In the genomic region with DNA sequence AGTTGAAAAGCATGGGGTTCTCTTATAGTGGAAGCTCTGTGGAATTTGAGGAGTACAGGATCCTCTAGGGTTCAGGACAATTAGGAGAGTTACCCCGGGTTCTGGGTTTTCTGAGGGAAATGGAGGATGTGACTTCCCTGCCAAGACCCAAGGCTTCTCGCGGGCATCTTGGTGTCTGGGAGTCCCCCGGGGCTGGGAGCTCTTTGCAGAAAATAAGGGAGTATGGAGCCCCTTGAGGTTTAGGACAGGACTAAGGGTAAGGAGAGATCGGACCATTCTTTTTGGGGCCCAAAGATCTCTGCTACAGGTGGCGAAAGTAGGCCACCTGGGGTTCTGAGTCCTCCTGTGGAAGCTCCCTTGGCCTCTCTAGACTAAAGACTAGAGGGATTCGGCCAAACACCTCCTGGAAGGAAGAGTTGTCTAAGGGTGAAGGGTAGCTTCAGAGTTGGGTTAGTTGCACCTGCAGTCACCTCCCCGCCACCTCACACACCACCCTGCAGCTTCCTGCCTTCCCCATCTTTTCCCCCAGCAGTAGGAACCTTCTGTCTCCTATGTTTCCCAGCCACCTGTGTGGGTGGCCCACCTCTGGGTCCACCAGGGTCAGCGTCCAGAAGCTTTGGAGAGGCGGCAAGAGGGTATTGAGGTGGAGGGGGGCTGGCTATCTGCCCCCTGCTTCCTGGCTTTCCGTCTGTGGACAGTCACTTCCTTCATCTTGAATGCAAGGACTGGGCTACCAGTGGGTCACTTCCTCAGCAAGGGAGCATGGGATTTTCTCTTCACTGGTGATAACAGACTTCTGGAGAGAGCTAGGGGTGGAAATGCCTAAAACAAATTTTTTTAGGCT, we compare ENCODE assay signal across 8 cellular contexts. TPM values are rescaled to one million over a fixed set of nuclear protein-coding genes. Genes with fewer than 3 reads are reported as not detected.
DNase-seq lines count a peak whose midpoint lies in the region; ATAC-seq and TF ChIP-seq lines count a peak whose summit lies in the region.

No MANE protein-coding gene starts in this region.

- H3K4me3 ChIP-seq in astrocyte of the spinal cord (ENCODE audit: low read depth, low read length) (peak overlapping the region; percentile 90), aorta (ENCODE audit: low read length in 2 of 2) (peak overlapping the region; percentile 23 to 89)

- H3K4me1 Mint-ChIP-seq in mesothelial cell of epicardium, result peaks cover 26% of the 10 kb centered on the region

- TF ChIP-seq CTCF in astrocyte of the spinal cord (IDR thresholded peaks at IDR 0.05; ENCODE audit: low read depth, low read length), result no peak
- no peak for TF ChIP-seq CTCF in mesothelial cell of epicardium (IDR thresholded peaks at IDR 0.05; ENCODE audit: unreplicated experiment)

- H3K27me3 ChIP-seq in aorta (ENCODE audit: control insufficient read depth in 1 of 2, insufficient read depth in 2 of 2, low read length in 1 of 2), result no peaks in the 10 kb centered on the region

- intact Hi-C loops in aorta (cut with DNase I), result loop anchor here (2.0 to 5.0 kb wide), 5 partner anchors 18 to 91 kb away; partner anchors contain the start of genes INPP5J (in 1 of the 2) and RNF185 (in 1 of the 2)

- DNase-seq in stimulated activated CD4-positive, alpha-beta T cell treated with anti-CD3 and anti-CD28 coated beads, Interleukin-2, amount 100 ng/mL, for 48 hours, result peak; percentile 3 to 11
- DNase-seq in stimulated activated CD4-positive, alpha-beta T cell treated with anti-CD3 and anti-CD28 coated beads, Interleukin-4, amount 100 ng/mL, for 1 hour, result no peak
- DNase-seq in astrocyte of the spinal cord (ENCODE audit: low read depth, low spot score) (no peak), mesothelial cell of epicardium (ENCODE audit: low spot score in 2 of 2, unreplicated experiment in 2 of 2) (no peak), aorta (no peak), NCI-H2196 (lab: John Stamatoyannopoulos, UW; ENCODE audit: unreplicated experiment) (no peak), cerebellum (ENCODE audit: low spot score) (no peak)

- no peaks in the 10 kb centered on the region for H3K9me3 ChIP-seq in aorta (ENCODE audit: control insufficient read depth, low read length)

- H3K27ac ChIP-seq in aorta (ENCODE audit: low read depth in 1 of 2, low read length in 2 of 2), result no peak overlapping the region

- WGBS in aorta, 2 donors, result 39 to 45% methylated on average over 11 of the region's 11 CpGs

- no peaks in the 10 kb centered on the region for H3K27me3 Mint-ChIP-seq in mesothelial cell of epicardium (ENCODE audit: low read depth)

- no peak overlapping the region for H3K27ac Mint-ChIP-seq in mesothelial cell of epicardium

- no peaks in the 10 kb centered on the region for H3K36me3 ChIP-seq in aorta (ENCODE audit: control insufficient read depth in 1 of 2, insufficient read depth in 2 of 2, low read length in 1 of 2)

- peak overlapping the region; percentile 87 for H3K4me3 Mint-ChIP-seq in mesothelial cell of epicardium

- ATAC-seq in aorta (ENCODE audit: low FRiP score), result no peak
- ATAC-seq in GM21515 (IDR thresholded peaks at IDR 0.05; ENCODE audit: unreplicated experiment), result no peak

- in situ Hi-C loops in astrocyte of the spinal cord (cut with HindIII; ENCODE audit: low sequenced_read_pairs), result no loop called here

- peaks cover 2% of the 10 kb centered on the region for H3K36me3 Mint-ChIP-seq in mesothelial cell of epicardium

- no peaks in the 10 kb centered on the region for H3K4me1 ChIP-seq in aorta (ENCODE audit: control insufficient read depth in 1 of 2, insufficient read depth in 2 of 2, low read length in 2 of 2)

- no peaks in the 10 kb centered on the region for H3K9me3 Mint-ChIP-seq in mesothelial cell of epicardium

RNA-seq across cellular contexts. Expression of gene LIMK2, which starts 0.9 kb away (rescaled TPM):
- total RNA-seq in mesothelial cell of epicardium (109 to 121 TPM (median 117 TPM) in 3 replicates), aorta (10 to 100 TPM; 35.4 to 55.2 TPM), cerebellum (30.6 TPM)
- 10 to 100 TPM; 10.9 to 28.8 TPM for polyA plus RNA-seq in aorta

RNA-seq across cellular contexts. Expression of gene RNF185, which starts 53.0 kb away (rescaled TPM):
- total RNA-seq in mesothelial cell of epicardium (27.4 to 28.6 TPM (median 27.8 TPM) in 3 replicates), aorta (10 to 100 TPM; 42.8 to 62.5 TPM), cerebellum (20.7 TPM)
- polyA plus RNA-seq in aorta, result 10 to 100 TPM; 26.3 to 36.1 TPM

Comparison
In these comparisons a context has a peak if more than half of its experiments do, and no peak if none do; other contexts are left out.
1. DNase-seq: peak in stimulated activated CD4-positive, alpha-beta T cell treated with anti-CD3 and anti-CD28 coated beads, Interleukin-2, amount 100 ng/mL, for 48 hours (2 of 2); none in stimulated activated CD4-positive, alpha-beta T cell treated with anti-CD3 and anti-CD28 coated beads, Interleukin-4, amount 100 ng/mL, for 1 hour (single experiment), astrocyte of the spinal cord (single experiment), mesothelial cell of epicardium (0 of 2), aorta (0 of 2), NCI-H2196 (single experiment) and cerebellum (single experiment).